In genomic region chr20:57279548-57279947, GRCh38 we compare ENCODE assay signal across 4 cellular contexts. TPM values are rescaled to one million over a fixed set of nuclear protein-coding genes. Genes with fewer than 3 reads are reported as not detected.
"Had no signal": no experiment of that assay in that cellular context is flagged by ENCODE, and none has a peak within 500 bp of the region (broad histone marks: within the 10 kb centered on the region; RNA-seq: fewer than 3 reads in every experiment).

No MANE protein-coding gene starts in this region.

RNA-seq across cellular contexts. Expression of gene BMP7, which starts 13.1 kb away (rescaled TPM):
- total RNA-seq: GM23248, HT-29, IMR-90 had no signal
- polyA plus RNA-seq: GM23248, IMR-90 had no signal

RNA-seq across cellular contexts. Expression of gene SPO11, which starts 50.1 kb away (rescaled TPM):
- total RNA-seq: GM23248, H9, HT-29, IMR-90 had no signal
- polyA plus RNA-seq: GM23248, IMR-90 had no signal
